ENCODE assay signal across 15 cellular contexts in the genomic region with DNA sequence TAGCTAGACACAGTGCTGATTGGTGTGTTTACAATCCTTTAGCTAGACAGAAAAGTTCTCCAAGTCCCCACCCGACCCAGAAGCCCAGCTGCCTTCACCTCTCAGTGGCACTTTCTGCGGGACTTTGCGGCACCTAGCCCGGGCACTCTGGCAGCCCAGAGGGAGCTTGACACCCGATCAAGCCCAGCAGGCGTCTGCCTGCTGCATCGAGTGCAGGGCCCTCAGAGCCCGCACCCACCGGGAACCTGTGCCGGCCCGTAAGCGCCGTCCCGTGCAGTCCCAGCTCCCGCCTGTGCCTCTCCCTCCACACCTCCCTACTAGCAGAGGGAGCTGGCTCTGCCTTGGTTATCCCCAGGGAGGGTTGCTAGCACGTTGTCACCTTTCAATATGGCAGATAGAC.
A peak's percentile ranks its signal among the peaks of the same experiment; 100 is the strongest.
DNase-seq lines count a peak whose midpoint lies in the region; ATAC-seq and TF ChIP-seq lines count a peak whose summit lies in the region.
"Had no signal": no experiment of that assay in that cellular context is flagged by ENCODE, and none has a peak within 500 bp of the region (broad histone marks: within the 10 kb centered on the region; RNA-seq: fewer than 3 reads in every experiment).

No MANE protein-coding gene starts in this region.

- ATAC-seq in HG02938 (IDR thresholded peaks at IDR 0.05; ENCODE audit: unreplicated experiment) (no peak), T-cell (replicated peaks in 1 of 4) (no peak)
- ATAC-seq: CD8-positive, alpha-beta T cell had no signal

- POLR2A ChIA-PET in T-cell (lab: Charles Lee) = no interaction called here

- TF ChIP-seq CTCF in C4-2B (conservative IDR thresholded peaks at IDR 0.05) = no peak
- no peak for TF ChIP-seq CTCF in chondrocyte (IDR thresholded peaks at IDR 0.05)
- TF ChIP-seq CTCF in spleen (IDR thresholded peaks at IDR 0.05 in 8 of 11, conservative IDR thresholded peaks at IDR 0.05 in 3 of 11) = no peak

- intact Hi-C loops in spleen (cut with DNase I; ENCODE audit: low total_unique reads) = no loop called here

- DNase-seq in chondrocyte (ENCODE audit: low spot score) (peak; percentile 92), spleen (peak; percentile 67), HT-29 (ENCODE audit: low spot score) (no peak), T-cell (no peak)
- DNase-seq: C1 segment of cervical spinal cord; Caco-2; CD4-positive, CD25-positive, alpha-beta regulatory T cell; CD8-positive, alpha-beta T cell; DMS153; DND-41; GOT3; HFFc6 had no signal

- no peak overlapping the region for H3K4me3 Mint-ChIP-seq in chondrocyte (ENCODE audit: unreplicated experiment)
- H3K4me3 Mint-ChIP-seq in T-cell = no peak overlapping the region
- H3K4me3 Mint-ChIP-seq: CD4-positive, CD25-positive, alpha-beta regulatory T cell; CD8-positive, alpha-beta T cell; HFFc6 had no signal

- no peaks in the 10 kb centered on the region for H3K27me3 Mint-ChIP-seq in chondrocyte (ENCODE audit: low read depth)
- no peaks in the 10 kb centered on the region for H3K27me3 Mint-ChIP-seq in T-cell
- H3K27me3 Mint-ChIP-seq: CD4-positive, CD25-positive, alpha-beta regulatory T cell had no signal

- CTCF ChIA-PET in T-cell (lab: Charles Lee) = no interaction called here

- H3K4me3 ChIP-seq in spleen = no peak overlapping the region
- H3K4me3 ChIP-seq: HAP-1 had no signal

- H3K4me1 Mint-ChIP-seq in chondrocyte (ENCODE audit: low read depth) (no peaks in the 10 kb centered on the region), T-cell (no peaks in the 10 kb centered on the region)
- H3K4me1 Mint-ChIP-seq: CD4-positive, CD25-positive, alpha-beta regulatory T cell had no signal

- H3K27ac ChIP-seq in C4-2B = peak overlapping the region; percentile 84
- no peak overlapping the region for H3K27ac ChIP-seq in spleen

- H3K9me3 ChIP-seq in spleen = peaks cover 0 to 22% (median 15%) of the 10 kb centered on the region in 8 donors
- H3K9me3 ChIP-seq: Caco-2, HAP-1 had no signal

- no peaks in the 10 kb centered on the region for H3K4me1 ChIP-seq in spleen
- H3K4me1 ChIP-seq: Caco-2, HAP-1 had no signal

- TF ChIP-seq POLR2A in spleen (IDR thresholded peaks at IDR 0.05) = no peak

- 87 to 93% (median 89%) methylated on average over 14 to 16 of the region's 16 CpGs for WGBS in spleen, 5 donors

- no peak overlapping the region for H3K27ac Mint-ChIP-seq in chondrocyte (ENCODE audit: unreplicated experiment)
- H3K27ac Mint-ChIP-seq in T-cell = no peak overlapping the region
- H3K27ac Mint-ChIP-seq: CD4-positive, CD25-positive, alpha-beta regulatory T cell; CD8-positive, alpha-beta T cell; HFFc6 had no signal

- H3K27me3 ChIP-seq in spleen (replicated peaks in 1 of 7) = no peaks in the 10 kb centered on the region

- peaks cover 25% of the 10 kb centered on the region for H3K9me3 Mint-ChIP-seq in chondrocyte (ENCODE audit: low read depth)
- H3K9me3 Mint-ChIP-seq in T-cell = peaks cover 15 to 28% (median 16%) of the 10 kb centered on the region in 3 donors

- H3K36me3 ChIP-seq in spleen = no peaks in the 10 kb centered on the region
- H3K36me3 ChIP-seq: HAP-1 had no signal

- no peaks in the 10 kb centered on the region for H3K36me3 Mint-ChIP-seq in chondrocyte (ENCODE audit: low read depth)
- H3K36me3 Mint-ChIP-seq in T-cell = no peaks in the 10 kb centered on the region
- H3K36me3 Mint-ChIP-seq: CD4-positive, CD25-positive, alpha-beta regulatory T cell; CD8-positive, alpha-beta T cell had no signal

Comparison
In these comparisons a context has a peak if more than half of its experiments do, and no peak if none do; other contexts are left out.
1. DNase-seq: peak in chondrocyte (single experiment) and spleen (single experiment); none in HT-29 (single experiment) and T-cell (0 of 34).